ENCODE assay signal across 38 cellular contexts in the genomic region with DNA sequence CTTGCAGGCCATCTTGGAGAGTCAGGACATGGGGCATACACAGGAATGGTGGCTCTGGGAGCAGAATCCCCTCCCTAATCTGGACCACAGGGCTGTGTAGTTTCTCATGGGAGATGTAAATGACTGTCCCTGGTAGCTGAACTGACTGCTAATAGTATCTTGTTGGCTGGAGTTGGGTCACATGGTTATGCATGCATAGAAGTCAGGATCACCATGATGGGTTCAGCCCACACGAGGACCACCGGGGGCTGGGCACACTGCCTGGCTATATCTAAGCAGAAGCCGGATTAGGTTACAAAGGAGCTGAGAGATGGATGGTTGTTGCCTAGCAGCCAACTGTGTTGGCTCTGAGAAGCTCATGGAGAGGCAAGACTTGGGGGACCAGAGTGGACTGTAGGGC. TPM values are rescaled to one million over a fixed set of nuclear protein-coding genes. Genes with fewer than 3 reads are reported as not detected.
"Had no signal": no experiment of that assay in that cellular context is flagged by ENCODE, and none has a peak within 500 bp of the region (broad histone marks: within the 10 kb centered on the region; RNA-seq: fewer than 3 reads in every experiment).

No MANE protein-coding gene starts in this region.

- H3K4me3 ChIP-seq: adrenal gland, breast epithelium, SJCRH30, SK-N-MC had no signal

- H3K9ac ChIP-seq: KMS-11 had no signal

- DNase-seq: activated CD4-positive, alpha-beta memory T cell treated with anti-CD3 and anti-CD28 coated beads, Interleukin-2, amount 10 ng/mL, durations not matched to agents 7 days and 5 days; activated CD4-positive, alpha-beta T cell treated with anti-CD3 and anti-CD28 coated beads for 1 hour; activated CD4-positive, alpha-beta T cell treated with anti-CD3 and anti-CD28 coated beads for 48 hours; activated CD4-positive, CD25-positive, alpha-beta regulatory T cell; activated CD8-positive, alpha-beta memory T cell treated with anti-CD3 and anti-CD28 coated beads for 24 hours; activated CD8-positive, alpha-beta memory T cell treated with anti-CD3 and anti-CD28 coated beads, Interleukin-2, amount 10 ng/mL, durations not matched to agents 7 days and 5 days; activated CD8-positive, alpha-beta memory T cell treated with anti-CD3 and anti-CD28 coated beads, Interleukin-2, amount 50 U/mL, for 48 hours; activated gamma-delta T cell; activated naive CD4-positive, alpha-beta T cell treated with Interleukin-2 at 50 U/mL for 16 hours; activated T-cell treated with anti-CD3 and anti-CD28 coated beads, Interleukin-2, amount 50 U/mL, for 72 hours; adrenal gland; anterior cingulate cortex; MM.1S; MV-4-11; NCI-H1092; NCI-H1436 treated with DMSO at 0.1 percent for 48 hours; NCI-H1694 treated with DMSO at 0.1 percent for 48 hours; NCI-H2029; NCI-H2171 treated with DMSO at 0.1 percent for 48 hours; NCI-H2227 treated with DMSO at 0.1 percent for 48 hours; NCI-H446; NCI-H510A treated with DMSO at 0.1 percent for 48 hours; NCI-H69; NCI-H82; SHP77; SJCRH30; T1000; WERI-Rb-1 had no signal

- H3K27me3 ChIP-seq: adrenal gland, breast epithelium, SJCRH30 had no signal

- H3K4me1 ChIP-seq: breast epithelium had no signal

- ATAC-seq: activated CD8-positive, alpha-beta memory T cell treated with anti-CD3 and anti-CD28 coated beads, Interleukin-2, amount 10 ng/mL, durations not matched to agents 7 days and 5 days; activated naive CD4-positive, alpha-beta T cell treated with anti-CD3 and anti-CD28 coated beads, Interleukin-2, amount 50 U/mL, for 72 hours; activated T-cell treated with anti-CD3 and anti-CD28 coated beads, Interleukin-2, amount 50 U/mL, for 72 hours; Panc1 had no signal

- H3K9me3 Mint-ChIP-seq: activated CD4-positive, alpha-beta memory T cell treated with anti-CD3 and anti-CD28 coated beads, Interleukin-2, amount 10 ng/mL, durations not matched to agents 7 days and 5 days; activated T-helper 2 cell treated with anti-CD3 and anti-CD28 coated beads, Interferon-gamma antibody, Interleukin-2, Interleukin-4, amounts not matched to agents 10 μg/mL and 5 μg/mL and 100 μg/mL, durations not matched to agents 14 hours and 24 hours and 36 hours had no signal

- H3K9me3 ChIP-seq: adrenal gland, breast epithelium, SJCRH30 had no signal

- H3K4me3 Mint-ChIP-seq: activated CD4-positive, alpha-beta memory T cell treated with anti-CD3 and anti-CD28 coated beads, Interleukin-2, amount 10 ng/mL, durations not matched to agents 7 days and 5 days; activated CD8-positive, alpha-beta memory T cell treated with anti-CD3 and anti-CD28 coated beads, Interleukin-2, amount 10 ng/mL, durations not matched to agents 7 days and 5 days; activated T-cell treated with anti-CD3 and anti-CD28 coated beads, Interleukin-2, amount 50 U/mL, for 72 hours had no signal

- H3K36me3 ChIP-seq: adrenal gland, breast epithelium, SJCRH30, WERI-Rb-1 had no signal

- H3K4me2 ChIP-seq: KMS-11 had no signal

- H3K27ac Mint-ChIP-seq: activated CD4-positive, alpha-beta memory T cell treated with anti-CD3 and anti-CD28 coated beads, Interleukin-2, amount 10 ng/mL, durations not matched to agents 7 days and 5 days; activated CD8-positive, alpha-beta memory T cell treated with anti-CD3 and anti-CD28 coated beads, Interleukin-2, amount 10 ng/mL, durations not matched to agents 7 days and 5 days; activated naive CD4-positive, alpha-beta T cell treated with anti-CD3 and anti-CD28 coated beads, Interleukin-2, amount 50 U/mL, for 72 hours; activated T-cell treated with anti-CD3 and anti-CD28 coated beads, Interleukin-2, amount 50 U/mL, for 72 hours; activated T-helper 2 cell treated with anti-CD3 and anti-CD28 coated beads, Interferon-gamma antibody, Interleukin-2, Interleukin-4, amounts not matched to agents 10 μg/mL and 5 μg/mL and 100 μg/mL, durations not matched to agents 14 hours and 24 hours and 36 hours had no signal

- H3K27ac ChIP-seq: adrenal gland, breast epithelium, KMS-11, SJCRH30, SK-N-MC, WERI-Rb-1 had no signal

- H3K27me3 Mint-ChIP-seq: activated CD8-positive, alpha-beta memory T cell treated with anti-CD3 and anti-CD28 coated beads, Interleukin-2, amount 10 ng/mL, durations not matched to agents 7 days and 5 days had no signal

RNA-seq across cellular contexts. Expression of gene PROC, which starts 23.8 kb away (rescaled TPM):
- total RNA-seq: activated CD4-positive, alpha-beta memory T cell treated with anti-CD3 and anti-CD28 coated beads, Interleukin-2, amount 10 ng/mL, durations not matched to agents 7 days and 5 days; activated naive CD4-positive, alpha-beta T cell treated with anti-CD3 and anti-CD28 coated beads, Interleukin-2, amount 50 U/mL, for 72 hours; activated T-helper 2 cell treated with anti-CD3 and anti-CD28 coated beads, Interferon-gamma antibody, Interleukin-2, Interleukin-4, amounts not matched to agents 10 μg/mL and 5 μg/mL and 100 μg/mL, durations not matched to agents 14 hours and 24 hours and 36 hours; adrenal gland; breast epithelium; cardiac septum; LHCN-M2; SJCRH30; T-helper 1 cell treated with Interleukin-12 subunit alpha and Interleukin-12 subunit beta and Interleukin-4 antibody, amounts not matched to agents 30 ng/mL and 1 ng/mL, for 36 hours; T-helper 2 cell treated with Interferon-gamma antibody and Interleukin-4, amounts not matched to agents 100 ng/mL and 5 ng/mL, for 36 hours had no signal
